Comparison of ENCODE assay signal across 8 cellular contexts in genomic region chr1:151175910-151176309, GRCh38. TPM values are rescaled to one million over a fixed set of nuclear protein-coding genes. Genes with fewer than 3 reads are reported as not detected.
DNase-seq lines count a peak whose midpoint lies in the region; ATAC-seq and TF ChIP-seq lines count a peak whose summit lies in the region.

TSS of gene TMOD4 (minus strand) at chr1:151175981. CDS start at chr1:151174875, 1,106 bp downstream.

- CTCF ChIA-PET in A673 (lab: Charles Lee) (interaction anchor here (0.7 kb wide), 1 partner anchor 76 kb away, joined by 4 read pairs; no protein-coding TSS in a partner anchor), WTC11 (lab: Charles Lee) (interaction anchor here (0.6 to 1.9 kb wide), 6 partner anchors 10 to 125 kb away, joined by 3 to 13 read pairs (median 5); partner anchors contain the start of genes LYSMD1, SCNM1 and VPS72)

- H3K4me1 ChIP-seq in A673 (ENCODE audit: insufficient read depth, low read length, poor library complexity, severe bottlenecking): no peaks in the 10 kb centered on the region

- H3K36me3 Mint-ChIP-seq in WTC11: peaks cover 41% of the 10 kb centered on the region
- H3K36me3 Mint-ChIP-seq in T-helper 2 cell treated with Interferon-gamma antibody and Interleukin-4, amounts not matched to agents 5 μg/mL and 100 μg/mL, for 36 hours (ENCODE audit: low read depth): peaks cover 44% of the 10 kb centered on the region

- H3K9me3 Mint-ChIP-seq in WTC11: no peaks in the 10 kb centered on the region
- no peaks in the 10 kb centered on the region for H3K9me3 Mint-ChIP-seq in T-helper 2 cell treated with Interferon-gamma antibody and Interleukin-4, amounts not matched to agents 5 μg/mL and 100 μg/mL, for 36 hours

- H3K9me3 ChIP-seq in A673 (ENCODE audit: low read depth, low read length, poor library complexity, severe bottlenecking): no peaks in the 10 kb centered on the region

- in situ Hi-C loops in GM13976 (cut with MboI; ENCODE audit: low sequenced_read_pairs, unreplicated experiment): no loop called here

- no peaks in the 10 kb centered on the region for H3K27me3 Mint-ChIP-seq in WTC11 (ENCODE audit: low read depth)
- H3K27me3 Mint-ChIP-seq in T-helper 2 cell treated with Interferon-gamma antibody and Interleukin-4, amounts not matched to agents 5 μg/mL and 100 μg/mL, for 36 hours (ENCODE audit: low read depth): no peaks in the 10 kb centered on the region

- POLR2A ChIA-PET in A673 (lab: Charles Lee; ENCODE audit: low non-redundant PET): no interaction called here
- POLR2A ChIA-PET in WTC11 (lab: Charles Lee): no interaction called here

- no peak within 1 kb of the TSS for H3K4me3 Mint-ChIP-seq in WTC11
- H3K4me3 Mint-ChIP-seq in T-helper 2 cell treated with Interferon-gamma antibody and Interleukin-4, amounts not matched to agents 5 μg/mL and 100 μg/mL, for 36 hours: no peak within 1 kb of the TSS

- H3K27me3 ChIP-seq in A673 (replicated peaks; ENCODE audit: insufficient read depth, low read depth, low read length, poor library complexity): no peaks in the 10 kb centered on the region

- H3K27ac ChIP-seq in A673 (ENCODE audit: low read depth, low read length, poor library complexity, severe bottlenecking): no peak within 1 kb of the TSS

- no peaks in the 10 kb centered on the region for H3K4me1 Mint-ChIP-seq in WTC11
- no peaks in the 10 kb centered on the region for H3K4me1 Mint-ChIP-seq in T-helper 2 cell treated with Interferon-gamma antibody and Interleukin-4, amounts not matched to agents 5 μg/mL and 100 μg/mL, for 36 hours (ENCODE audit: low read depth)

- TF ChIP-seq CTCF in A673 (conservative IDR thresholded peaks at IDR 0.05; ENCODE audit: low read depth, low read length): peak; percentile 54
- TF ChIP-seq CTCF in GM13976 (IDR thresholded peaks at IDR 0.05; ENCODE audit: borderline replicate concordance, control extremely low read depth, extremely low read depth, insufficient read depth, missing control alignments): peak; percentile 22
- TF ChIP-seq CTCF in WTC11 (IDR thresholded peaks at IDR 0.05): peak; percentile 51
- no peak for TF ChIP-seq CTCF in omental fat pad (IDR thresholded peaks at IDR 0.05)

- BruUV-seq in A673 (replicated peaks; lab: Mats Ljungman, UMichigan): no TSS peak

- peak; percentile 39 for DNase-seq in A673 (ENCODE audit: low spot score)
- peak; percentile 53 for DNase-seq in GM13976 (ENCODE audit: low spot score)
- DNase-seq in WTC11 (ENCODE audit: low spot score): peak; percentile 19
- DNase-seq in iPS-NIHi7 (ENCODE audit: extremely low spot score): peak; percentile 50
- DNase-seq in NCI-H1092 (lab: John Stamatoyannopoulos, UW): no peak
- DNase-seq in T-helper 2 cell treated with Interferon-gamma antibody and Interleukin-4, amounts not matched to agents 5 μg/mL and 100 μg/mL, for 36 hours (ENCODE audit: low spot score): no peak
- DNase-seq in omental fat pad (ENCODE audit: low spot score): no peak

- no peak within 1 kb of the TSS for H3K27ac Mint-ChIP-seq in WTC11
- H3K27ac Mint-ChIP-seq in T-helper 2 cell treated with Interferon-gamma antibody and Interleukin-4, amounts not matched to agents 5 μg/mL and 100 μg/mL, for 36 hours: no peak within 1 kb of the TSS

- intact Hi-C loops in A673 (cut with micrococcal nuclease; ENCODE audit: unreplicated experiment): no loop called here

- no peak within 1 kb of the TSS for H3K4me3 ChIP-seq in A673 (ENCODE audit: low read depth, low read length, poor library complexity, severe bottlenecking)

- H3K36me3 ChIP-seq in A673 (ENCODE audit: insufficient read depth, low read length, poor library complexity, severe bottlenecking): peaks cover 55% of the 10 kb centered on the region

- ATAC-seq in WTC11 (peak; percentile 92), omental fat pad (ENCODE audit: low FRiP score) (no peak), HG03521 (IDR thresholded peaks at IDR 0.05; ENCODE audit: unreplicated experiment) (no peak)

TF ChIP-seq in WTC11, 78 proteins besides CTCF, POLR2A, EP300 and RAD21:
- TF ChIP-seq CDX4 (CRISPR knock-in tag; IDR thresholded peaks at IDR 0.05; ENCODE audit: borderline replicate concordance) (no peak), PRDM15 (CRISPR knock-in tag; IDR thresholded peaks at IDR 0.05) (no peak), NR2C2 (CRISPR knock-in tag; IDR thresholded peaks at IDR 0.05) (no peak), JAZF1 (CRISPR knock-in tag; IDR thresholded peaks at IDR 0.05) (no peak), HMGXB4 (CRISPR knock-in tag; IDR thresholded peaks at IDR 0.05) (no peak), ZNF281 (CRISPR knock-in tag; IDR thresholded peaks at IDR 0.05) (no peak), ZNF219 (CRISPR knock-in tag; IDR thresholded peaks at IDR 0.05; ENCODE audit: borderline replicate concordance) (no peak)

RNA-seq across cellular contexts. Expression of gene TMOD4, which starts in this region (rescaled TPM):
- 1.4 and 2.8 TPM in 2 replicates for total RNA-seq in A673 (2021)
- 0.66 to 0.82 TPM (median 0.79 TPM) in 3 replicates for total RNA-seq in WTC11 (2021)
- total RNA-seq in omental fat pad: 1 to 10 TPM in 1 of 4 donors, not detected in 3; 1.9 TPM

Comparison
In these comparisons a context has a peak if more than half of its experiments do, and no peak if none do; other contexts are left out.
1. Peak in DNase-seq and ATAC-seq in WTC11; RNA of the gene not detected or under 1 TPM.
2. DNase-seq: peak in A673 (single experiment), GM13976 (single experiment) and iPS-NIHi7 (single experiment); none in NCI-H1092 (single experiment), T-helper 2 cell treated with Interferon-gamma antibody and Interleukin-4, amounts not matched to agents 5 μg/mL and 100 μg/mL, for 36 hours (single experiment) and omental fat pad (single experiment).
3. CTCF ChIP-seq: peak in A673 (single experiment), GM13976 (single experiment) and WTC11 (single experiment); none in omental fat pad (0 of 3).